ENCODE assay signal across 23 cellular contexts in the genomic region with DNA sequence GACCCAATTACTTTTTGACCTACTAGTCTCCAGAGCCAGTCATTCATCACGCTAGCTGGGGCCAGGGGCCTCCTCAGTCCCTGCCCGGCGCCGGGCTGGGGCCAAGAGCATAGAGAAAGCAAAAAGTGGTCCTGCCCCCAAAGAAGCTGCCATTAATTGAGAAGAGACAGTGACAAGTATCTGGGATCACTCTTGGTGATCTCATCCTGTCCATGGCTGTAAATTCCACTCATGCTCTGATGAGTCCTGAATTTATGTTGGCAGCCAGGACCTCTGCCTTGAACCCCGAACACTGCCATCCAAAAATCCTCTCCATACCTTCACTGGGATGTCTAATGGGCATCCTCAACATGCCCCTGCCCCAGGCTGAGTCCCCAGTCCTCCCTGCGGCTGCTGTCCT. TPM values are rescaled to one million over a fixed set of nuclear protein-coding genes. Genes with fewer than 3 reads are reported as not detected.
DNase-seq lines count a peak whose midpoint lies in the region; ATAC-seq, FAIRE-seq and TF ChIP-seq lines count a peak whose summit lies in the region.
"Had no signal": no experiment of that assay in that cellular context is flagged by ENCODE, and none has a peak within 500 bp of the region (broad histone marks: within the 10 kb centered on the region; RNA-seq: fewer than 3 reads in every experiment).

No MANE protein-coding gene starts in this region.

- H2BK12ac ChIP-seq in H1 (ENCODE audit: low read depth, low read length) = no peak overlapping the region

- H4K20me1 ChIP-seq in H1 (replicated peaks in 1 of 2; ENCODE audit: control insufficient read depth in 1 of 2, insufficient read depth in 2 of 2, low read length in 2 of 2) (no peaks in the 10 kb centered on the region), osteoblast (ENCODE audit: insufficient read depth, low read length) (no peaks in the 10 kb centered on the region)

- peak overlapping the region; percentile 28 for H3K4ac ChIP-seq in H1 (replicated peaks; ENCODE audit: insufficient read length, low read depth, low read length)

- ATAC-seq in Panc1 = no peak
- no peak for ATAC-seq in heart left ventricle
- ATAC-seq: mucosa of descending colon; stimulated activated effector memory CD8-positive, alpha-beta T cell treated with anti-CD3 and anti-CD28 coated beads, Interleukin-12 subunit alpha, Interleukin-12 subunit beta, amount 100 ng/mL, for 72 hours had no signal

- WGBS in H1 (ENCODE audit: extremely low coverage in 1 of 2, insufficient coverage in 1 of 2, insufficient read length in 1 of 2, insufficient replicate concordance in 2 of 2, low coverage in 1 of 2, low lambda C conversion rate in 2 of 2, missing lambda C conversion rate in 1 of 2), 2 experiments = 87% methylated on average over 6 of the region's 6 CpGs; no CpG with 5 or more reads in 1 of the 2 experiments
- WGBS in heart left ventricle, 4 donors = 82 to 90% (median 84%) methylated on average over 5 to 6 of the region's 6 CpGs

- no peak for TF ChIP-seq CTCF in Panc1 (IDR thresholded peaks at IDR 0.05)
- TF ChIP-seq CTCF in H1 (IDR thresholded peaks at IDR 0.05; ENCODE audit: control extremely low read depth in 1 of 3, insufficient read depth in 1 of 3, low read depth in 1 of 3, low read length in 3 of 3) = no peak
- no peak for TF ChIP-seq CTCF in osteoblast (IDR thresholded peaks at IDR 0.05; ENCODE audit: extremely low read depth, low read depth, low read length)
- TF ChIP-seq CTCF in heart left ventricle (IDR thresholded peaks at IDR 0.05) = no peak

- BruUV-seq in Panc1 (replicated peaks; lab: Mats Ljungman, UMichigan) = no TSS peak

- H3K27me3 ChIP-seq in Panc1 (ENCODE audit: control insufficient read depth, insufficient read depth, low read length) (no peaks in the 10 kb centered on the region), H1 (replicated peaks in 1 of 4; ENCODE audit: control insufficient read depth in 3 of 4, extremely low read depth in 1 of 4, insufficient read depth in 3 of 4, low read length in 3 of 4) (peaks cover 0 to 6% (median 0%) of the 10 kb centered on the region in 4 experiments; a peak in 2 of 7 replicates), osteoblast (ENCODE audit: insufficient read depth, low read length) (no peaks in the 10 kb centered on the region), heart left ventricle (peaks cover 0 to 69% (median 13%) of the 10 kb centered on the region in 9 donors)
- H3K27me3 ChIP-seq: testis had no signal

- CTCF ChIA-PET in Panc1 (lab: Charles Lee) = no interaction called here
- CTCF ChIA-PET in H1 (lab: Charles Lee; ENCODE audit: partially characterized antibody) = interaction anchor here (1.0 to 1.4 kb wide), 4 partner anchors 28 to 208 kb away, joined by 3 to 5 read pairs (median 4); no protein-coding TSS in a partner anchor

- H3K4me1 ChIP-seq in Panc1 (ENCODE audit: control insufficient read depth, insufficient read depth, low read length) (peaks cover 42% of the 10 kb centered on the region), H1 (replicated peaks in 1 of 4; ENCODE audit: control insufficient read depth in 3 of 4, insufficient read depth in 4 of 4, low read length in 3 of 4) (peaks cover 0 to 14% (median 1%) of the 10 kb centered on the region in 4 experiments; a peak in 3 of 7 replicates), osteoblast (ENCODE audit: insufficient read depth, low read length) (peaks cover 42% of the 10 kb centered on the region), heart left ventricle (peaks cover 0 to 11% (median 0%) of the 10 kb centered on the region in 12 donors)

- peak overlapping the region; percentile 37 for H4K91ac ChIP-seq in H1 (replicated peaks; ENCODE audit: insufficient read length, low read length)

- peak overlapping the region; percentile 87 for H3K27ac ChIP-seq in Panc1 (ENCODE audit: low read length)
- no peak overlapping the region for H3K27ac ChIP-seq in H1 (ENCODE audit: low read depth, low read length)
- peak overlapping the region; percentile 94 for H3K27ac ChIP-seq in osteoblast (ENCODE audit: low read depth, low read length)
- no peak overlapping the region for H3K27ac ChIP-seq in heart left ventricle
- H3K27ac ChIP-seq: left ventricle myocardium inferior, testis had no signal

- H3K18ac ChIP-seq in H1 (ENCODE audit: extremely low read depth, low read length) = 0 out of 2 replicates have a peak overlapping the region, but pooled peaks have one; percentile 60

- POLR2A ChIA-PET in Panc1 (lab: Charles Lee) (no interaction called here), H1 (lab: Charles Lee; ENCODE audit: partially characterized antibody) (no interaction called here)

- no peak overlapping the region for H4K5ac ChIP-seq in H1 (ENCODE audit: insufficient read length, low read depth, low read length)

- H3K79me2 ChIP-seq in H1 (ENCODE audit: control insufficient read depth in 1 of 2, insufficient read depth in 2 of 2, low read length in 2 of 2) (no peaks in the 10 kb centered on the region), osteoblast (ENCODE audit: insufficient read depth, low read length) (no peaks in the 10 kb centered on the region)

- no peaks in the 10 kb centered on the region for H3K9me3 ChIP-seq in Panc1 (ENCODE audit: control insufficient read depth, insufficient read depth, low read depth, low read length)
- no peaks in the 10 kb centered on the region for H3K9me3 ChIP-seq in H1 (ENCODE audit: insufficient read depth in 2 of 2, low read depth in 1 of 2, low read length in 1 of 2)
- no peaks in the 10 kb centered on the region for H3K9me3 ChIP-seq in osteoblast (ENCODE audit: low read depth, low read length)
- H3K9me3 ChIP-seq in heart left ventricle = no peaks in the 10 kb centered on the region
- H3K9me3 ChIP-seq: left ventricle myocardium inferior, mucosa of descending colon, testis had no signal

- TF ChIP-seq EP300 in H1 (IDR thresholded peaks at IDR 0.05; ENCODE audit: borderline replicate concordance in 1 of 2, low read depth in 2 of 2, low read length in 2 of 2) = no peak

- FAIRE-seq in H1 (lab: Jason Lieb, UNC) = no peak

- no peaks in the 10 kb centered on the region for H3K23me2 ChIP-seq in H1 (ENCODE audit: low read depth, low read length)

- 0 out of 2 replicates have a peak overlapping the region, but pooled peaks have one; percentile 86 for H2BK20ac ChIP-seq in H1 (ENCODE audit: low read length)

- DNase-seq in EH (ENCODE audit: low read depth) (peak; percentile 39), Panc1 (ENCODE audit: low read depth, low spot score) (no peak), H1 (ENCODE audit: low read depth in 1 of 2, low spot score in 2 of 2) (no peak), osteoblast (ENCODE audit: insufficient read length, low spot score, missing footprints) (no peak), heart left ventricle (no peak), kidney tubule cell (ENCODE audit: low spot score) (no peak)
- DNase-seq in activated CD4-positive, CD25-positive, alpha-beta regulatory T cell (lab: John Stamatoyannopoulos, UW) = no peak
- no peak for DNase-seq in activated CD8-positive, alpha-beta memory T cell treated with anti-CD3 and anti-CD28 coated beads, Interleukin-2, amount 50 U/mL, for 48 hours
- DNase-seq: activated naive CD4-positive, alpha-beta T cell treated with anti-CD3 and anti-CD28 coated beads for 36 hours; activated T-cell treated with anti-CD3 and anti-CD28 coated beads, Interleukin-2, amount 50 U/mL, for 48 hours; caudate nucleus; CD4-positive, CD25-positive, alpha-beta regulatory T cell; head of caudate nucleus; left ventricle myocardium inferior; mucosa of descending colon; NCI-H2107; stimulated activated CD4-positive, alpha-beta T cell treated with anti-CD3 and anti-CD28 coated beads, Interleukin-2, amount 100 ng/mL, for 24 hours; testis had no signal

- no peak for TF ChIP-seq RAD21 in H1 (IDR thresholded peaks at IDR 0.05 in 1 of 2, conservative IDR thresholded peaks at IDR 0.05 in 1 of 2; ENCODE audit: low read depth in 2 of 2, low read length in 2 of 2)

- H2AK5ac ChIP-seq in H1 (ENCODE audit: low read depth, low read length) = no peak overlapping the region

- H2BK120ac ChIP-seq in H1 (replicated peaks; ENCODE audit: low read depth, low read length) = no peak overlapping the region

- no peak overlapping the region for H3K56ac ChIP-seq in H1 (replicated peaks; ENCODE audit: insufficient read length, low read depth, low read length)

- H3K79me1 ChIP-seq in H1 (ENCODE audit: low read depth, low read length) = no peaks in the 10 kb centered on the region; the same call in 1 of the 2 replicates

- no peak overlapping the region for H4K8ac ChIP-seq in H1 (ENCODE audit: extremely low read depth, insufficient read depth, low read length)

- H3K9ac ChIP-seq in H1 (replicated peaks in 1 of 4; ENCODE audit: extremely low read depth in 1 of 4, low read depth in 3 of 4, low read length in 3 of 4) = no peak overlapping the region

- H3K36me3 ChIP-seq in Panc1 (ENCODE audit: control insufficient read depth, insufficient read depth, low read length) (no peaks in the 10 kb centered on the region), H1 (ENCODE audit: control insufficient read depth in 2 of 4, insufficient read depth in 4 of 4, low read length in 3 of 4) (no peaks in the 10 kb centered on the region), osteoblast (ENCODE audit: insufficient read depth, low read length) (no peaks in the 10 kb centered on the region), heart left ventricle (no peaks in the 10 kb centered on the region)
- H3K36me3 ChIP-seq: left ventricle myocardium inferior had no signal

- no peak overlapping the region for H3K23ac ChIP-seq in H1 (ENCODE audit: insufficient read length)

- no peak overlapping the region for H3K14ac ChIP-seq in H1 (ENCODE audit: insufficient read length)

- no peak overlapping the region for H2AFZ ChIP-seq in H1 (ENCODE audit: low read length)
- H2AFZ ChIP-seq in osteoblast (ENCODE audit: low read length) = no peak overlapping the region

- no peak overlapping the region for H2BK5ac ChIP-seq in H1 (ENCODE audit: low read depth, low read length)

- intact Hi-C loops in Panc1 (cut with micrococcal nuclease; ENCODE audit: unreplicated experiment) (no loop called here), heart left ventricle (cut with DNase I) (no loop called here)

- H2BK15ac ChIP-seq in H1 (ENCODE audit: low read length) = no peak overlapping the region

- TF ChIP-seq POLR2A in H1 (IDR thresholded peaks at IDR 0.05; ENCODE audit: control extremely low read depth in 1 of 2, low read depth in 2 of 2, low read length in 2 of 2) = no peak
- no peak for TF ChIP-seq POLR2A in heart left ventricle (IDR thresholded peaks at IDR 0.05)

- H3K4me2 ChIP-seq in H1 (ENCODE audit: insufficient read depth in 1 of 2, low read depth in 2 of 2, low read length in 2 of 2) = no peak overlapping the region
- peak overlapping the region; percentile 75 for H3K4me2 ChIP-seq in osteoblast (ENCODE audit: insufficient read depth, low read length)

- in situ Hi-C loops in Panc1 (cut with HindIII; ENCODE audit: low pct_unique_long_range_greater_than_20kb, low sequenced_read_pairs) = no loop called here

- H3K4me3 ChIP-seq in Panc1 (ENCODE audit: low read depth in 2 of 2, low read length in 2 of 2) = peak overlapping the region in 1 of 2 experiments; percentile 36; a peak in 2 of 4 replicates
- no peak overlapping the region for H3K4me3 ChIP-seq in H1 (ENCODE audit: extremely low read depth in 1 of 4, insufficient read depth in 2 of 4, low read depth in 3 of 4, low read length in 4 of 4)
- H3K4me3 ChIP-seq in osteoblast (ENCODE audit: insufficient read depth, low read length) = peak overlapping the region; percentile 44
- H3K4me3 ChIP-seq in heart left ventricle = no peak overlapping the region
- H3K4me3 ChIP-seq: left ventricle myocardium inferior, mucosa of descending colon, testis had no signal

RNA-seq across cellular contexts. Expression of a gene that starts 34.4 kb away (rescaled TPM):
- total RNA-seq in Panc1 (2021; ENCODE audit: unreplicated experiment) (0.69 TPM), osteoblast (not detected in 2 replicates), heart left ventricle (10 to 100 TPM in 5 of 9 donors, 1 to 10 TPM in 4; 1.4 to 52.4 (median 10.2) TPM)
- polyA plus RNA-seq in Panc1 (2012; ENCODE audit: insufficient read length) = not detected
- 0.42 and 1.3 TPM in 2 replicates for total RNA-seq in H1 (2021; fragmentation: NEBNext Ultra II Directional; extraction: Animal tissue kit (Norgen Biotek cat#: 25700))
- polyA plus RNA-seq in H1 (2011; rRNA removed) (2.4 and 7.1 TPM in 2 replicates), heart left ventricle (1 to 10 TPM; 3.7 to 6.4 TPM)
- polyA plus RNA-seq in H1 (2011; cell fraction: cytosol; rRNA removed) = 2.2 TPM
- 5.4 TPM for polyA plus RNA-seq in H1 (2011; cell fraction: nucleus; rRNA removed)
- 2.2 to 3.6 TPM (median 3.3 TPM) in 4 replicates for polyA plus RNA-seq in H1 (2012, experiment 1 of 2)
- 3.7 TPM for polyA plus RNA-seq in H1 (2012, experiment 2 of 2)
- polyA plus RNA-seq in H1 (2013, experiment 1 of 2) = 0.93 TPM
- 0.98 TPM for polyA plus RNA-seq in H1 (2013, experiment 2 of 2)
- 0.51 and 1.1 TPM in 2 replicates for polyA minus RNA-seq in H1 (2011; rRNA and poly(A)+ RNA removed)
- 2.1 TPM for polyA minus RNA-seq in H1 (2011; cell fraction: cytosol; rRNA and poly(A)+ RNA removed)
- 0.80 TPM for polyA minus RNA-seq in H1 (2011; cell fraction: nucleus; rRNA and poly(A)+ RNA removed)
- total RNA-seq: activated naive CD4-positive, alpha-beta T cell treated with anti-CD3 and anti-CD28 coated beads for 36 hours; CD4-positive, CD25-positive, alpha-beta regulatory T cell; dermis microvascular lymphatic vessel endothelial cell; NCI-H460; pulmonary artery endothelial cell; RPMI7951 had no signal
- polyA plus RNA-seq: CD4-positive, CD25-positive, alpha-beta regulatory T cell had no signal

Comparison
In these comparisons a context has a peak if more than half of its experiments do, and no peak if none do; other contexts are left out.
1. H3K27ac ChIP-seq: peak in Panc1 (single experiment) and osteoblast (single experiment); none in H1 (single experiment) and heart left ventricle (0 of 12).